In the genomic region with DNA sequence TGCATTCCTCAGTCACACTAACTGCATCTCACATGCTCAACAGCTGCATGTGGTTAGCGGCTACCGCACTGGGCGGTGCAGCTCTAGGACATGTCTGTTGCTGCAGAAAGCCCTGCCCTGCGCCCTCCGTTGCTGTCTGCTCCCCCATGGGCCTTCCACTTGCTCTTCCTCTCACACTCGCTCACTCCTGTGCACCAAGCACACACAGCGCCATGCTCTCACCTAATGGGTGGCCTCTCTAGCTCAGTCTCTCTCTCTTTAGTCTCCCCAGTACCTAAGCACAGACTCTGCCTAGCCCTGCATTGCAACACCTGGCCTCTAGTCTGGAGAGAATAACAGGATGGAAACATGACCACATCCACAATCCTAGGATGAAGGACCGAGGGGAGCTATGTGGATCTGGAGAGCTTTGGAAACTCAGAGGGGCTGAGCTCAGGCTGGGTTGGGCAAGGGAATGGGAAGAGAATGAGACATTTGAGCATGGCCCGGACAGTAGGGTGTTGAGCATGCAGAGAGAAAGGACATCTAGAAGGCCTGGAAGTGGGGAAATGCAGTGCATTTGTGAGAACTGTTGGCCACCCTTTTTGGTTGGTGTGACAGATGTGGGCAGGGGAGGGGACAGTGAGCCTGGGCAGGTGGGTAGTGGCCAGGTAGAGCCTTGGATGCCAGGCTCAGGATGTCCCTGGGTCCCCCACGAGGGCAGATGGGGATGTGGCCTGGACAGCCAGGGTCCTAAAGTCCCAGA, we compare ENCODE assay signal across 10 cellular contexts. TPM values are rescaled to one million over a fixed set of nuclear protein-coding genes. Genes with fewer than 3 reads are reported as not detected.
DNase-seq lines count a peak whose midpoint lies in the region; ATAC-seq and TF ChIP-seq lines count a peak whose summit lies in the region.
"Had no signal": no experiment of that assay in that cellular context is flagged by ENCODE, and none has a peak within 500 bp of the region (broad histone marks: within the 10 kb centered on the region; RNA-seq: fewer than 3 reads in every experiment).

No MANE protein-coding gene starts in this region.

- peaks cover 3% of the 10 kb centered on the region for H3K4me1 ChIP-seq in endodermal cell (ENCODE audit: control insufficient read depth, insufficient read depth, low read length)
- H3K4me1 ChIP-seq in stomach smooth muscle (ENCODE audit: control insufficient read depth, insufficient read depth, low read length) = peaks cover 55% of the 10 kb centered on the region
- H3K4me1 ChIP-seq in Karpas-422 (ENCODE audit: low read length) = peaks cover 17% of the 10 kb centered on the region

- no peak overlapping the region for H3K27ac ChIP-seq in endodermal cell (ENCODE audit: low read depth, low read length)
- peak overlapping the region; percentile 46 for H3K27ac ChIP-seq in stomach smooth muscle (ENCODE audit: low read length)
- no peak overlapping the region for H3K27ac ChIP-seq in Karpas-422 (ENCODE audit: low read length)

- peaks cover 26% of the 10 kb centered on the region for H3K4me1 Mint-ChIP-seq in endodermal cell

- TF ChIP-seq CTCF in endodermal cell (conservative IDR thresholded peaks at IDR 0.05) = peak; percentile 32

- no peak overlapping the region for H3K4me3 Mint-ChIP-seq in endodermal cell

- H3K36me3 Mint-ChIP-seq in endodermal cell (ENCODE audit: low read depth) = peaks cover 15% of the 10 kb centered on the region

- H3K4me3 ChIP-seq in endodermal cell (ENCODE audit: low read length) (no peak overlapping the region), stomach smooth muscle (ENCODE audit: low read length in 2 of 2) (no peak overlapping the region), Karpas-422 (ENCODE audit: low read length) (no peak overlapping the region)

- H2AFZ ChIP-seq in Karpas-422 (ENCODE audit: low read length) = no peak overlapping the region

- H3K9ac ChIP-seq in endodermal cell (ENCODE audit: extremely low read depth, low read length, poor library complexity, severe bottlenecking) = no peak overlapping the region
- H3K9ac ChIP-seq in stomach smooth muscle (ENCODE audit: low read length in 2 of 2) = no peak overlapping the region
- no peak overlapping the region for H3K9ac ChIP-seq in Karpas-422 (ENCODE audit: low read length)

- no peaks in the 10 kb centered on the region for H4K20me1 ChIP-seq in Karpas-422 (ENCODE audit: insufficient read depth, low read depth, low read length)

- no peaks in the 10 kb centered on the region for H3K79me2 ChIP-seq in Karpas-422 (ENCODE audit: low read length)

- H3K4me2 ChIP-seq in Karpas-422 (ENCODE audit: low read depth, low read length, poor library complexity, severe bottlenecking) = no peak overlapping the region

- H3K9me2 ChIP-seq in Karpas-422 (replicated peaks; ENCODE audit: insufficient read depth, low read length) = no peaks in the 10 kb centered on the region

- no peaks in the 10 kb centered on the region for H3K9me3 ChIP-seq in endodermal cell (ENCODE audit: control insufficient read depth, low read length)
- no peaks in the 10 kb centered on the region for H3K9me3 ChIP-seq in stomach smooth muscle (ENCODE audit: control insufficient read depth in 2 of 2, low read length in 2 of 2)
- no peaks in the 10 kb centered on the region for H3K9me3 ChIP-seq in Karpas-422 (ENCODE audit: low read length)

- DNase-seq in RPMI7951 (ENCODE audit: low read depth) (peak; percentile 87), endodermal cell (no peak), Karpas-422 (no peak)
- DNase-seq in activated effector memory CD4-positive, alpha-beta T cell treated with Interleukin-2 at 50 U/mL for 16 hours = no peak
- DNase-seq: activated T-cell treated with anti-CD3 and anti-CD28 coated beads, Interleukin-2, amount 50 U/mL, for 48 hours; islet precursor cell; NCI-H69 had no signal

- 87 to 91% methylated on average over 9 to 10 of the region's 10 CpGs for WGBS in endodermal cell (ENCODE audit: insufficient coverage in 1 of 2, insufficient read length in 1 of 2), 2 experiments

- H3K36me3 ChIP-seq in endodermal cell (ENCODE audit: control insufficient read depth, insufficient read depth, low read length) (no peaks in the 10 kb centered on the region), stomach smooth muscle (ENCODE audit: control insufficient read depth in 2 of 2, insufficient read depth in 2 of 2, low read length in 2 of 2) (peaks cover 12 to 13% of the 10 kb centered on the region in 2 donors), Karpas-422 (ENCODE audit: insufficient read depth, low read length) (no peaks in the 10 kb centered on the region)

- no peaks in the 10 kb centered on the region for H3K9me3 Mint-ChIP-seq in endodermal cell

- ATAC-seq in GM18502 (IDR thresholded peaks at IDR 0.05; ENCODE audit: poor library complexity, unreplicated experiment) = no peak

- H3K27me3 Mint-ChIP-seq in endodermal cell (ENCODE audit: insufficient read depth) = no peaks in the 10 kb centered on the region

- no peaks in the 10 kb centered on the region for H3K27me3 ChIP-seq in endodermal cell (ENCODE audit: control insufficient read depth, insufficient read depth, low read length, poor library complexity, severe bottlenecking)
- H3K27me3 ChIP-seq in stomach smooth muscle (ENCODE audit: control insufficient read depth in 1 of 2, insufficient read depth in 2 of 2, low read length in 2 of 2) = no peaks in the 10 kb centered on the region
- H3K27me3 ChIP-seq in Karpas-422 (ENCODE audit: low read length) = no peaks in the 10 kb centered on the region

- H3K27ac Mint-ChIP-seq in endodermal cell = no peak overlapping the region

RNA-seq across cellular contexts. Expression of a gene that starts 16.0 kb away (rescaled TPM):
- total RNA-seq in RPMI7951 (2014; rRNA removed; shearing (Covaris generic)) = not detected in 2 replicates
- total RNA-seq in endodermal cell = 1 to 10 TPM in 1 of 2 donors, under 1 TPM in 1; 0.51 to 2.6 TPM
- 0.75 TPM for polyA plus RNA-seq in endodermal cell (2013, experiment 1 of 2)
- 0.46 TPM for polyA plus RNA-seq in endodermal cell (2013, experiment 2 of 2)
- not detected in 2 replicates for total RNA-seq in Karpas-422 (2014; rRNA removed; shearing (Covaris generic); ENCODE audit: low replicate concordance)
- total RNA-seq: renal cortical epithelial cell had no signal

RNA-seq across cellular contexts. Expression of a gene that starts 19.7 kb away (rescaled TPM):
- 239 and 259 TPM in 2 replicates for total RNA-seq in RPMI7951 (2014; rRNA removed; shearing (Covaris generic))
- total RNA-seq in endodermal cell = 10 to 100 TPM; 62.2 to 85.6 TPM
- 115 TPM for polyA plus RNA-seq in endodermal cell (2013, experiment 1 of 2)
- polyA plus RNA-seq in endodermal cell (2013, experiment 2 of 2) = 126 TPM
- not detected in 2 replicates for total RNA-seq in Karpas-422 (2014; rRNA removed; shearing (Covaris generic); ENCODE audit: low replicate concordance)

RNA-seq across cellular contexts. Expression of a gene that starts 31.3 kb away (rescaled TPM):
- total RNA-seq in RPMI7951 (2014; rRNA removed; shearing (Covaris generic)) = 9.5 and 12.8 TPM in 2 replicates
- 10 to 100 TPM; 24.1 to 34.6 TPM for total RNA-seq in endodermal cell
- 27.5 TPM for polyA plus RNA-seq in endodermal cell (2013, experiment 1 of 2)
- polyA plus RNA-seq in endodermal cell (2013, experiment 2 of 2) = 28.4 TPM
- 41.0 and 106 TPM in 2 replicates for total RNA-seq in Karpas-422 (2014; rRNA removed; shearing (Covaris generic); ENCODE audit: low replicate concordance)

RNA-seq across cellular contexts. Expression of a gene that starts 51.8 kb away (rescaled TPM):
- 0.10 and 0.24 TPM in 2 replicates for total RNA-seq in RPMI7951 (2014; rRNA removed; shearing (Covaris generic))
- total RNA-seq in endodermal cell = 10 to 100 TPM in 1 of 2 donors, 1 to 10 TPM in 1; 9.5 to 23.2 TPM
- polyA plus RNA-seq in endodermal cell (2013, experiment 1 of 2) = 28.9 TPM
- 28.6 TPM for polyA plus RNA-seq in endodermal cell (2013, experiment 2 of 2)
- not detected in 2 replicates for total RNA-seq in Karpas-422 (2014; rRNA removed; shearing (Covaris generic); ENCODE audit: low replicate concordance)

Comparison
In these comparisons a context has a peak if more than half of its experiments do, and no peak if none do; other contexts are left out.
1. RNA of a gene that starts 19.7 kb away (total RNA-seq): 239 to 259 TPM in RPMI7951 and 62.2 to 85.6 TPM in endodermal cell; not detected in Karpas-422; every median in the first group is over 10 times any median in the second.